In the genomic region with DNA sequence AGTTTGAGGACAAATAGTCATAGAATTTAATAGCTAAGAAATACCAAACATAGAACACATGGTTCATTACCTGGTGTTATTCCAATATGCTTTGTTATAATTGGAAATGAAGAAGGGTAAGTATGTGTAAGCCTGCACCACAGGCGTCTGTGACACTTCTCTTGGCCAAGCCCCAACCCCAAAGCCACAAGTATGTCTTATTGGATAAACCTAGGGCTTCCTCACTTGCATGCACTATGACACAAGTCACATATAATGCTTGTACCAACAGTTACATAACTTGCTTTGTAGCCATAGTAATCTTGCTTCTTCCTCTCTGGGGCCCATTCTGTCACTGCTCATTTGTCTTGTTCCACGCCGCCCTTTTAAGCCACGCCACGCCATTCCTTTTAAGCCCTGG, we compare ENCODE assay signal across 1 cellular context.
TF ChIP-seq lines count a peak whose summit lies in the region.

No MANE protein-coding gene starts in this region.

TF ChIP-seq in H1, 55 proteins besides CTCF, POLR2A, EP300 and RAD21 (continued from another document):
- TF ChIP-seq, protein P1, sequence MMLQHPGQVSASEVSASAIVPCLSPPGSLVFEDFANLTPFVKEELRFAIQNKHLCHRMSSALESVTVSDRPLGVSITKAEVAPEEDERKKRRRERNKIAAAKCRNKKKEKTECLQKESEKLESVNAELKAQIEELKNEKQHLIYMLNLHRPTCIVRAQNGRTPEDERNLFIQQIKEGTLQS (IDR thresholded peaks at IDR 0.05; ENCODE audit: insufficient read depth, low read depth, low read length), result no peak
- no peak for TF ChIP-seq KDM5A (IDR thresholded peaks at IDR 0.05; ENCODE audit: low read length)
- no peak for TF ChIP-seq SIRT6 (IDR thresholded peaks at IDR 0.05; ENCODE audit: low read length)
- no peak for TF ChIP-seq SP2 (IDR thresholded peaks at IDR 0.05; ENCODE audit: low read length)
- TF ChIP-seq SUZ12 (IDR thresholded peaks at IDR 0.05; ENCODE audit: low read length), result no peak
- TF ChIP-seq TAF7 (optimal IDR thresholded peaks at IDR 0.05; ENCODE audit: borderline replicate concordance, low read depth, low read length), result no peak
- no peak for TF ChIP-seq KDM1A (IDR thresholded peaks at IDR 0.05; ENCODE audit: borderline replicate concordance, low read length)
